25 cellular contexts compared by ENCODE assay signal in the genomic region with DNA sequence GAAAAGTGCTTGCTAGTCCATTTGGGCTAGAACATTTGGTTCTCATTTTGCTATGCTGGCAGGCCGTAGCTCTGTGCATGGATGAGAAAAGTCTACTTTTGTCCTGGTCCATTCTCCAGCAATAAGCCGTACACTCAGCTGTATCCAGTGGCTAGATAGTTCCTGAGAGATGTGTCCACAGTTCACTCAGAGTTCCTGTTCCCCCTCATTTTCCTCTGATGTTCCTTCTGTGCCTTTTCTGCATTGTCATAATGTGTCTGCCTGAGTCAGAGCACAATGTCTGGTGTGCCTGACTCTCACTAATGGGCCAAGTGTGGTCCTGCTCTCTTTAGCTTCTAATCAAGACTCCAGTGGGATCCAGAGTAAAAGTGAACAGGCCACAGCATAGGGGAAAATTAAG.
DNase-seq lines count a peak whose midpoint lies in the region; ATAC-seq and TF ChIP-seq lines count a peak whose summit lies in the region.
"Had no signal": no experiment of that assay in that cellular context is flagged by ENCODE, and none has a peak within 500 bp of the region (broad histone marks: within the 10 kb centered on the region; RNA-seq: fewer than 3 reads in every experiment).

No MANE protein-coding gene starts in this region.

- H3K4me1 ChIP-seq in IMR-90 (ENCODE audit: control insufficient read depth, insufficient read depth, low read length): peaks cover 4% of the 10 kb centered on the region
- peaks cover 31% of the 10 kb centered on the region for H3K4me1 ChIP-seq in osteoblast (ENCODE audit: insufficient read depth, low read length)
- H3K4me1 ChIP-seq in CD8-positive, alpha-beta T cell (ENCODE audit: insufficient read depth, low read length): no peaks in the 10 kb centered on the region
- H3K4me1 ChIP-seq: BLaER1 treated with 17β-estradiol and CSF1 and Interleukin-3, amounts not matched to agents 10 nM and 100 nM; body of pancreas had no signal

- peak overlapping the region; percentile 9 for H2AFZ ChIP-seq in IMR-90 (replicated peaks; ENCODE audit: low read length, poor library complexity)
- H2AFZ ChIP-seq in osteoblast (ENCODE audit: low read length): peak overlapping the region; percentile 11

- no peaks in the 10 kb centered on the region for H3K79me1 ChIP-seq in IMR-90 (ENCODE audit: low read depth in 1 of 2, low read length in 2 of 2)

- H2AK9ac ChIP-seq in IMR-90 (replicated peaks; ENCODE audit: low read depth, low read length, poor library complexity): no peak overlapping the region

- H4K20me1 ChIP-seq in IMR-90 (ENCODE audit: insufficient read depth, low read length): no peaks in the 10 kb centered on the region
- H4K20me1 ChIP-seq in osteoblast (ENCODE audit: insufficient read depth, low read length): no peaks in the 10 kb centered on the region
- H4K20me1 ChIP-seq: BLaER1 treated with 17β-estradiol and CSF1 and Interleukin-3, amounts not matched to agents 10 nM and 100 nM had no signal

- H3K23ac ChIP-seq in IMR-90 (ENCODE audit: low read depth, low read length): no peak overlapping the region

- H3K36me3 Mint-ChIP-seq in CD8-positive, alpha-beta T cell: no peaks in the 10 kb centered on the region
- H3K36me3 Mint-ChIP-seq: activated CD4-positive, alpha-beta memory T cell treated with anti-CD3 and anti-CD28 coated beads for 36 hours; activated naive CD8-positive, alpha-beta T cell treated with anti-CD3 and anti-CD28 coated beads for 36 hours; T-cell; type B pancreatic cell had no signal

- no peak for TF ChIP-seq POLR2A in IMR-90 (IDR thresholded peaks at IDR 0.05; ENCODE audit: low read depth, low read length)

- ATAC-seq in IMR-90 (ENCODE audit: low read depth): no peak
- no peak for ATAC-seq in CD8-positive, alpha-beta T cell

- H3K18ac ChIP-seq in IMR-90 (ENCODE audit: low read depth, low read length): no peak overlapping the region

- H3K27ac ChIP-seq in IMR-90 (ENCODE audit: insufficient read depth, low read length): no peak overlapping the region
- no peak overlapping the region for H3K27ac ChIP-seq in osteoblast (ENCODE audit: low read depth, low read length)
- no peak overlapping the region for H3K27ac ChIP-seq in CD8-positive, alpha-beta T cell (ENCODE audit: low read depth, low read length)
- H3K27ac ChIP-seq: BLaER1 treated with 17β-estradiol and CSF1 and Interleukin-3, amounts not matched to agents 10 nM and 100 nM; body of pancreas; prostate gland had no signal

- peaks cover 3% of the 10 kb centered on the region for H3K27me3 Mint-ChIP-seq in CD8-positive, alpha-beta T cell (ENCODE audit: low read depth)
- H3K27me3 Mint-ChIP-seq: T-cell had no signal

- POLR2A ChIA-PET in IMR-90 (lab: Charles Lee; ENCODE audit: unreplicated experiment): no interaction called here
- POLR2A ChIA-PET in CD8-positive, alpha-beta T cell (lab: Charles Lee): no interaction called here

- H3K27me3 ChIP-seq in IMR-90 (ENCODE audit: control insufficient read depth, insufficient read depth, low read length) (no peaks in the 10 kb centered on the region; the same call in 1 of the 2 replicates), osteoblast (ENCODE audit: insufficient read depth, low read length) (no peaks in the 10 kb centered on the region)
- H3K27me3 ChIP-seq in CD8-positive, alpha-beta T cell (ENCODE audit: insufficient read depth, low read length): no peaks in the 10 kb centered on the region
- H3K27me3 ChIP-seq: BLaER1 treated with 17β-estradiol and CSF1 and Interleukin-3, amounts not matched to agents 10 nM and 100 nM; body of pancreas had no signal

- dilution Hi-C loops in IMR-90 (cut with HindIII; ENCODE audit: low sequenced_read_pairs, unreplicated experiment): no loop called here

- no peak overlapping the region for H3K56ac ChIP-seq in IMR-90 (ENCODE audit: extremely low read depth, insufficient read depth, low read length)

- H2BK15ac ChIP-seq in IMR-90 (ENCODE audit: low read depth, low read length): peak overlapping the region; percentile 2; the same call in 1 of the 3 replicates

- 0 out of 2 replicates have a peak overlapping the region, but pooled peaks have one; percentile 6 for H2BK20ac ChIP-seq in IMR-90 (ENCODE audit: low read depth, low read length)

- H4K8ac ChIP-seq in IMR-90 (ENCODE audit: low read depth in 2 of 2, low read length in 2 of 2): peak overlapping the region in 1 of 2 experiments; percentile 58; a peak in 2 of 4 replicates

- no CpG with 5 or more reads among the region's 2 CpGs for WGBS in IMR-90 (ENCODE audit: extremely low coverage in 2 of 2, insufficient read length in 1 of 2), 2 experiments

- peak; percentile 22 for DNase-seq in AG08395 (ENCODE audit: low spot score)
- DNase-seq in IMR-90: peak; percentile 49
- peak; percentile 10 for DNase-seq in fibroblast of gingiva (ENCODE audit: low read depth)
- DNase-seq in osteoblast (ENCODE audit: insufficient read length, low spot score, missing footprints): no peak
- no peak for DNase-seq in CD8-positive, alpha-beta T cell
- DNase-seq in G401 (ENCODE audit: low spot score): no peak
- no peak for DNase-seq in GM10266 (ENCODE audit: extremely low spot score)
- DNase-seq in germinal center (ENCODE audit: low spot score): no peak
- DNase-seq: activated CD4-positive, alpha-beta memory T cell treated with anti-CD3 and anti-CD28 coated beads for 36 hours; activated CD8-positive, alpha-beta memory T cell treated with anti-CD3 and anti-CD28 coated beads, Interleukin-2, amount 50 U/mL, for 48 hours; activated effector memory CD4-positive, alpha-beta T cell treated with Interleukin-2 at 50 U/mL for 16 hours; activated naive CD8-positive, alpha-beta T cell treated with anti-CD3 and anti-CD28 coated beads for 36 hours; body of pancreas; Calu3; DND-41; effector CD4-positive, alpha-beta T cell; glutamatergic neuron; MM.1S; stimulated activated CD4-positive, alpha-beta T cell treated with anti-CD3 and anti-CD28 coated beads, Interleukin-1b, Interleukin-23, amount 100 ng/mL, for 48 hours; T-cell had no signal

- H3K4me1 Mint-ChIP-seq in CD8-positive, alpha-beta T cell (ENCODE audit: low read depth): peaks cover 3% of the 10 kb centered on the region
- H3K4me1 Mint-ChIP-seq: T-cell had no signal

- H3K9me3 ChIP-seq in IMR-90 (ENCODE audit: control insufficient read depth, insufficient read depth, low read length) (no peaks in the 10 kb centered on the region), osteoblast (ENCODE audit: low read depth, low read length) (no peaks in the 10 kb centered on the region)
- no peaks in the 10 kb centered on the region for H3K9me3 ChIP-seq in CD8-positive, alpha-beta T cell (ENCODE audit: low read length)
- H3K9me3 ChIP-seq: BLaER1 treated with 17β-estradiol and CSF1 and Interleukin-3, amounts not matched to agents 10 nM and 100 nM; body of pancreas; prostate gland had no signal

- peak overlapping the region; percentile 2; the same call in 1 of the 2 replicates for H3K4ac ChIP-seq in IMR-90 (ENCODE audit: low read depth, low read length)

- H3K79me2 ChIP-seq in osteoblast (ENCODE audit: insufficient read depth, low read length): no peaks in the 10 kb centered on the region

- in situ Hi-C loops in IMR-90 (cut with MboI; ENCODE audit: low sequenced_read_pairs) (loop anchor here (25.0 kb wide), 1 partner anchor 334 kb away; no protein-coding TSS in a partner anchor), G401 (cut with HindIII; ENCODE audit: low sequenced_read_pairs) (no loop called here)

- no peak overlapping the region for H3K4me3 Mint-ChIP-seq in CD8-positive, alpha-beta T cell
- H3K4me3 Mint-ChIP-seq: activated CD4-positive, alpha-beta memory T cell treated with anti-CD3 and anti-CD28 coated beads for 36 hours; activated naive CD8-positive, alpha-beta T cell treated with anti-CD3 and anti-CD28 coated beads for 36 hours; GM23338; T-cell; type B pancreatic cell had no signal

- H3K9me3 Mint-ChIP-seq in CD8-positive, alpha-beta T cell: no peaks in the 10 kb centered on the region
- H3K9me3 Mint-ChIP-seq: activated CD4-positive, alpha-beta memory T cell treated with anti-CD3 and anti-CD28 coated beads for 36 hours; activated naive CD8-positive, alpha-beta T cell treated with anti-CD3 and anti-CD28 coated beads for 36 hours; GM23338; T-cell; type B pancreatic cell had no signal

- peak overlapping the region; percentile 5; the same call in 1 of the 2 replicates for H2BK120ac ChIP-seq in IMR-90 (ENCODE audit: low read depth, low read length)

- H4K5ac ChIP-seq in IMR-90 (ENCODE audit: low read depth, low read length): no peak overlapping the region

- no TSS peak for BruUV-seq in IMR-90 (replicated peaks; lab: Mats Ljungman, UMichigan)

- no peaks in the 10 kb centered on the region for H3K36me3 ChIP-seq in IMR-90 (ENCODE audit: control insufficient read depth, insufficient read depth, low read length)
- no peaks in the 10 kb centered on the region for H3K36me3 ChIP-seq in osteoblast (ENCODE audit: insufficient read depth, low read length)
- no peaks in the 10 kb centered on the region for H3K36me3 ChIP-seq in CD8-positive, alpha-beta T cell (ENCODE audit: insufficient read depth, low read length)
- H3K36me3 ChIP-seq: BLaER1 treated with 17β-estradiol and CSF1 and Interleukin-3, amounts not matched to agents 10 nM and 100 nM; prostate gland had no signal

- intact Hi-C loops in IMR-90 (cut with micrococcal nuclease): no loop called here
- intact Hi-C loops in CD8-positive, alpha-beta T cell (cut with DNase I, micrococcal nuclease): no loop called here

- H2BK5ac ChIP-seq in IMR-90 (ENCODE audit: low read depth, low read length, poor library complexity, severe bottlenecking): no peak overlapping the region

- H3K9ac ChIP-seq in IMR-90 (ENCODE audit: low read depth, low read length): no peak overlapping the region
- H3K9ac ChIP-seq: BLaER1 treated with 17β-estradiol and CSF1 and Interleukin-3, amounts not matched to agents 10 nM and 100 nM had no signal

- H3K4me3 ChIP-seq in IMR-90 (ENCODE audit: insufficient read depth, low read depth, low read length) (no peak overlapping the region), osteoblast (ENCODE audit: insufficient read depth, low read length) (no peak overlapping the region)
- H3K4me3 ChIP-seq in CD8-positive, alpha-beta T cell (ENCODE audit: low read depth, low read length): no peak overlapping the region
- H3K4me3 ChIP-seq: BLaER1 treated with 17β-estradiol and CSF1 and Interleukin-3, amounts not matched to agents 10 nM and 100 nM; body of pancreas; GM23338; K562; prostate gland had no signal

- no peaks in the 10 kb centered on the region; the same call in 1 of the 2 replicates for H3K9me1 ChIP-seq in IMR-90 (ENCODE audit: insufficient read depth, low read length)

- TF ChIP-seq RAD21 in IMR-90 (IDR thresholded peaks at IDR 0.05; ENCODE audit: low read length): no peak

- H4K91ac ChIP-seq in IMR-90 (ENCODE audit: insufficient read depth, low read depth, low read length): no peak overlapping the region

- no peak overlapping the region for H3K27ac Mint-ChIP-seq in CD8-positive, alpha-beta T cell
- H3K27ac Mint-ChIP-seq: activated CD4-positive, alpha-beta memory T cell treated with anti-CD3 and anti-CD28 coated beads for 36 hours; activated naive CD8-positive, alpha-beta T cell treated with anti-CD3 and anti-CD28 coated beads for 36 hours; GM23338; T-cell; type B pancreatic cell had no signal

- no peak for TF ChIP-seq CTCF in IMR-90 (conservative IDR thresholded peaks at IDR 0.05; ENCODE audit: low read depth, low read length)
- no peak for TF ChIP-seq CTCF in osteoblast (IDR thresholded peaks at IDR 0.05; ENCODE audit: extremely low read depth, low read depth, low read length)
- no peak for TF ChIP-seq CTCF in CD8-positive, alpha-beta T cell (IDR thresholded peaks at IDR 0.05)
- no peak for TF ChIP-seq CTCF in GM10266 (IDR thresholded peaks at IDR 0.05; ENCODE audit: control insufficient read depth, insufficient read depth, low read depth, missing control alignments)

- CTCF ChIA-PET in IMR-90 (lab: Yijun Ruan, JAX): interaction anchor here (0.6 to 1.4 kb wide), 7 partner anchors 15 to 596 kb away, joined by 3 to 4 read pairs (median 3); no protein-coding TSS in a partner anchor
- CTCF ChIA-PET in CD8-positive, alpha-beta T cell (lab: Charles Lee): interaction anchor here (0.6 to 3.5 kb wide), 13 partner anchors 8 to 1200 kb away, joined by 3 to 32 read pairs (median 6); no protein-coding TSS in a partner anchor

- H3K4me2 ChIP-seq in IMR-90 (ENCODE audit: low read depth, low read length): no peak overlapping the region
- H3K4me2 ChIP-seq in osteoblast (ENCODE audit: insufficient read depth, low read length): no peak overlapping the region
- H3K4me2 ChIP-seq: BLaER1 treated with 17β-estradiol and CSF1 and Interleukin-3, amounts not matched to agents 10 nM and 100 nM; GM23338 had no signal

- no peak overlapping the region for H3K14ac ChIP-seq in IMR-90 (replicated peaks; ENCODE audit: low read depth, low read length)

- peak overlapping the region; percentile 23; the same call in 1 of the 2 replicates for H2AK5ac ChIP-seq in IMR-90 (ENCODE audit: low read depth, low read length)

Comparison
In these comparisons a context has a peak if more than half of its experiments do, and no peak if none do; other contexts are left out.
1. DNase-seq: peak in AG08395 (single experiment), IMR-90 (single experiment) and fibroblast of gingiva (single experiment); none in osteoblast (single experiment), CD8-positive, alpha-beta T cell (0 of 7), G401 (single experiment), GM10266 (single experiment) and germinal center (single experiment).